ENCODE assay signal across 10 cellular contexts in genomic region chr7:49773082-49773938, GRCh38. TPM values are rescaled to one million over a fixed set of nuclear protein-coding genes. Genes with fewer than 3 reads are reported as not detected.
DNase-seq lines count a peak whose midpoint lies in the region; ATAC-seq and TF ChIP-seq lines count a peak whose summit lies in the region.
"Had no signal": no experiment of that assay in that cellular context is flagged by ENCODE, and none has a peak within 500 bp of the region (broad histone marks: within the 10 kb centered on the region; RNA-seq: fewer than 3 reads in every experiment).

TSS of gene VWC2 (plus strand) at chr7:49773638. CDS start at chr7:49775436, 1,798 bp downstream.

- DNase-seq in breast epithelium (ENCODE audit: low spot score in 2 of 2): no peak
- no peak for DNase-seq in MCF 10A (ENCODE audit: unreplicated experiment)
- peak in 1 of 2 donors; percentile 48 for DNase-seq in aorta
- DNase-seq in stimulated activated CD4-positive, alpha-beta T cell treated with anti-CD3 and anti-CD28 coated beads, Interleukin-4, amount 100 ng/mL, for 1 hour: no peak
- DNase-seq: CD4-positive, alpha-beta T cell had no signal

- no TSS peak for BruUV-seq in MCF 10A (replicated peaks; lab: Mats Ljungman, UMichigan)

- H3K9me3 Mint-ChIP-seq in MCF 10A (ENCODE audit: unreplicated experiment): peaks cover 7% of the 10 kb centered on the region
- H3K9me3 Mint-ChIP-seq: CD4-positive, alpha-beta T cell had no signal

- POLR2A ChIA-PET in MCF 10A (lab: Yijun Ruan, JAX): no interaction called here

- H3K27me3 Mint-ChIP-seq in MCF 10A (ENCODE audit: insufficient read depth, unreplicated experiment): peaks cover 33% of the 10 kb centered on the region

- H3K4me3 ChIP-seq in breast epithelium: peak within 1 kb of the TSS; percentile 47 to 65 (median 47)
- peak within 1 kb of the TSS; percentile 42 for H3K4me3 ChIP-seq in ectodermal cell (ENCODE audit: insufficient read depth, low read depth, low read length)
- peak within 1 kb of the TSS; percentile 55 to 76 for H3K4me3 ChIP-seq in muscle layer of duodenum (ENCODE audit: low read depth in 1 of 2, low read length in 2 of 2)
- H3K4me3 ChIP-seq in aorta (ENCODE audit: low read length in 2 of 2): peak within 1 kb of the TSS; percentile 21 to 61

- no peaks in the 10 kb centered on the region for H3K36me3 Mint-ChIP-seq in MCF 10A (ENCODE audit: insufficient read depth, unreplicated experiment)

- H3K4me1 ChIP-seq in breast epithelium (peaks cover 7 to 19% of the 10 kb centered on the region in 2 donors), ectodermal cell (ENCODE audit: control insufficient read depth, insufficient read depth, low read length) (peaks cover 6% of the 10 kb centered on the region), muscle layer of duodenum (ENCODE audit: control insufficient read depth in 1 of 2, insufficient read depth in 2 of 2, low read length in 2 of 2) (peaks cover 0 to 31% of the 10 kb centered on the region in 2 donors), aorta (ENCODE audit: control insufficient read depth in 1 of 2, insufficient read depth in 2 of 2, low read length in 2 of 2) (no peaks in the 10 kb centered on the region)

- 1% methylated on average over 83 of the region's 83 CpGs for WGBS in ectodermal cell, 2 experiments
- 1 to 2% methylated on average over 43 to 83 of the region's 83 CpGs for WGBS in aorta, 2 donors

- no peak within 1 kb of the TSS for H3K27ac ChIP-seq in breast epithelium
- H3K27ac ChIP-seq in ectodermal cell (ENCODE audit: insufficient read depth, low read depth, low read length, poor library complexity, severe bottlenecking): no peak within 1 kb of the TSS
- H3K27ac ChIP-seq in muscle layer of duodenum (ENCODE audit: low read length): no peak within 1 kb of the TSS
- H3K27ac ChIP-seq in aorta (ENCODE audit: low read depth in 1 of 2, low read length in 2 of 2): no peak within 1 kb of the TSS

- ATAC-seq in aorta (ENCODE audit: low FRiP score) (peak; percentile 27), GM18520 (IDR thresholded peaks at IDR 0.05; ENCODE audit: unreplicated experiment) (no peak), HG03039 (IDR thresholded peaks at IDR 0.05; ENCODE audit: unreplicated experiment) (no peak)

- intact Hi-C loops in breast epithelium (cut with DNase I; ENCODE audit: low total_unique reads) (no loop called here), MCF 10A (cut with micrococcal nuclease) (no loop called here), aorta (cut with DNase I) (no loop called here)

- H3K36me3 ChIP-seq in breast epithelium (no peaks in the 10 kb centered on the region), ectodermal cell (ENCODE audit: control insufficient read depth, insufficient read depth, low read length) (no peaks in the 10 kb centered on the region), muscle layer of duodenum (ENCODE audit: control insufficient read depth in 1 of 2, insufficient read depth in 2 of 2, low read length in 2 of 2) (no peaks in the 10 kb centered on the region), aorta (ENCODE audit: control insufficient read depth in 1 of 2, insufficient read depth in 2 of 2, low read length in 1 of 2) (no peaks in the 10 kb centered on the region)

- CTCF ChIA-PET in MCF 10A (lab: Yijun Ruan, JAX): interaction anchor here (0.6 kb wide), 1 partner anchor 56 kb away, joined by 4 read pairs; no protein-coding TSS in a partner anchor

- TF ChIP-seq CTCF in breast epithelium (IDR thresholded peaks at IDR 0.05) (no peak), MCF 10A (IDR thresholded peaks at IDR 0.05; ENCODE audit: unreplicated experiment) (no peak)

- H3K27me3 ChIP-seq in breast epithelium (peaks cover 0 to 45% of the 10 kb centered on the region in 2 donors), ectodermal cell (ENCODE audit: control insufficient read depth, insufficient read depth, low read length, poor library complexity, severe bottlenecking) (peaks cover 81% of the 10 kb centered on the region), muscle layer of duodenum (ENCODE audit: low read depth, low read length) (peaks cover 10% of the 10 kb centered on the region), aorta (ENCODE audit: control insufficient read depth in 1 of 2, insufficient read depth in 2 of 2, low read length in 1 of 2) (no peaks in the 10 kb centered on the region)

- no peak within 1 kb of the TSS for H3K27ac Mint-ChIP-seq in MCF 10A (ENCODE audit: low read depth, unreplicated experiment)
- H3K27ac Mint-ChIP-seq: CD4-positive, alpha-beta T cell had no signal

- H3K4me1 Mint-ChIP-seq in MCF 10A (ENCODE audit: insufficient read depth, unreplicated experiment): no peaks in the 10 kb centered on the region

- H3K9me3 ChIP-seq in breast epithelium (no peaks in the 10 kb centered on the region), ectodermal cell (ENCODE audit: control insufficient read depth, low read length) (no peaks in the 10 kb centered on the region), muscle layer of duodenum (ENCODE audit: control insufficient read depth in 1 of 2, low read length in 2 of 2) (no peaks in the 10 kb centered on the region), aorta (ENCODE audit: control insufficient read depth, low read length) (no peaks in the 10 kb centered on the region)

- no peak for TF ChIP-seq POLR2A in breast epithelium (IDR thresholded peaks at IDR 0.05)

- H3K4me3 Mint-ChIP-seq in MCF 10A (ENCODE audit: unreplicated experiment): no peak within 1 kb of the TSS
- H3K4me3 Mint-ChIP-seq: CD4-positive, alpha-beta T cell had no signal

RNA-seq across cellular contexts. Expression of gene VWC2, which starts in this region (rescaled TPM):
- total RNA-seq in breast epithelium: under 1 TPM in 2 of 3 donors, not detected in 1; under 0.01 to 0.16 TPM
- total RNA-seq in MCF 10A (2022): not detected in 2 replicates
- 0.07 TPM for polyA plus RNA-seq in ectodermal cell (2013, experiment 1 of 4)
- 0.04 TPM for polyA plus RNA-seq in ectodermal cell (2013, experiment 2 of 4)
- polyA plus RNA-seq in ectodermal cell (2013, experiment 3 of 4): 0.11 TPM
- 0.12 TPM for polyA plus RNA-seq in ectodermal cell (2013, experiment 4 of 4)
- not detected for total RNA-seq in aorta
- polyA plus RNA-seq in aorta: under 1 TPM in 1 of 2 donors, not detected in 1; 0.03 TPM
- total RNA-seq: CD4-positive, alpha-beta T cell; lung microvascular endothelial cell had no signal

Comparison
In these comparisons a context has a peak if more than half of its experiments do, and no peak if none do; other contexts are left out.
1. Peak in ATAC-seq and H3K4me3 ChIP-seq in aorta; RNA of the gene not detected or under 1 TPM.